ENCODE assay signal across 19 cellular contexts in the genomic region with DNA sequence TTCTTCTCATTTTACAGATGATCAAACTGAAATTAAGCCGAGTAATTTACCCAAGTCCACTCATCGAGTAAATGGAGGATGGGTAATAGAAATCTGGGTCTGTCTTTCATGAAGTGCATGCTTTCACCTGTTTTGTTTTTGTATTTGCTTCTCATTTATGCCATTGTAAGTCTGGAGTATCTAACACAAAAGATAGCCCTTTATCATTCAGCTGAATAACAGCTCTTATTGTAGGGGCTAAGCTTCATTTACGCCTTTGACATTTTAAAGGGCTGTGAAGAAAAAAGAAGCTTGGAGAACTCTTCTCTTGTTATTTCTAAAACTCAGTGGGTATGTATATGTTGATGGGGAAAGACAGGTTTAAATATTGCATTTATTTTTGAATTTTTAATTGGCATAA.
"Had no signal": no experiment of that assay in that cellular context is flagged by ENCODE, and none has a peak within 500 bp of the region (broad histone marks: within the 10 kb centered on the region; RNA-seq: fewer than 3 reads in every experiment).

No MANE protein-coding gene starts in this region.

- H3K4me1 ChIP-seq: left ventricle myocardium inferior, lower lobe of right lung, right atrium auricular region, sigmoid colon, transverse colon had no signal

- H3K36me3 ChIP-seq: left ventricle myocardium inferior, lower lobe of right lung, right atrium auricular region, sigmoid colon, thoracic aorta, transverse colon had no signal

- H3K9me3 ChIP-seq: left ventricle myocardium inferior, lower lobe of right lung, right atrium auricular region, sigmoid colon, thoracic aorta, transverse colon had no signal

- H3K27ac ChIP-seq: hepatocyte, left ventricle myocardium inferior, lower lobe of right lung, right atrium auricular region, sigmoid colon, skin epidermis, thoracic aorta, transverse colon had no signal

- H3K4me3 ChIP-seq: hepatocyte, left ventricle myocardium inferior, lower lobe of right lung, right atrium auricular region, sigmoid colon, skin epidermis, thoracic aorta, transverse colon had no signal

- DNase-seq: effector CD4-positive, alpha-beta T cell; endodermal cell; foreskin melanocyte; head of caudate nucleus; kidney; left cardiac atrium; left ventricle myocardium inferior; lower lobe of right lung; natural killer cell; sigmoid colon; stimulated activated CD4-positive, alpha-beta T cell treated with anti-CD3 and anti-CD28 coated beads, Interleukin-2, amount 100 ng/mL, for 24 hours; stimulated activated CD4-positive, alpha-beta T cell treated with anti-CD3 and anti-CD28 coated beads, Interleukin-4, amount 100 ng/mL, for 4 hours; stimulated activated naive B cell treated with anti-CD40 and anti-IgM and Interleukin-4, amounts not matched to agents 10 μg/mL and 1 μg/mL and 100 μg/mL, for 72 hours; stimulated activated naive CD8-positive, alpha-beta T cell treated with anti-CD3 and anti-CD28 coated beads, Interleukin-15, amount 100 ng/mL, for 72 hours; transverse colon had no signal

- H3K27me3 ChIP-seq: hepatocyte, right atrium auricular region, sigmoid colon, transverse colon had no signal
